ENCODE assay signal across 19 cellular contexts in genomic region chr12:70657621-70658286, GRCh38.
"Had no signal": no experiment of that assay in that cellular context is flagged by ENCODE, and none has a peak within 500 bp of the region (broad histone marks: within the 10 kb centered on the region; RNA-seq: fewer than 3 reads in every experiment).

No MANE protein-coding gene starts in this region.

- H3K27me3 ChIP-seq: SJSA1 had no signal

- H3K9me3 Mint-ChIP-seq: IgD-negative memory B cell had no signal

- H3K36me3 ChIP-seq: SJSA1 had no signal

- H3K9me3 ChIP-seq: SJSA1 had no signal

- ATAC-seq: HepG2 had no signal

- H3K27ac Mint-ChIP-seq: IgD-negative memory B cell had no signal

- H3K36me3 Mint-ChIP-seq: IgD-negative memory B cell had no signal

- H3K27ac ChIP-seq: SJSA1, SK-N-MC had no signal

- FAIRE-seq: HepG2, RCC 7860 had no signal

- H3K4me3 ChIP-seq: SJSA1, SK-N-MC had no signal

- H3K4me3 Mint-ChIP-seq: IgD-negative memory B cell had no signal

- DNase-seq: KBM-7, MM.1S, NCI-H1092 treated with DMSO at 0.1 percent for 48 hours, NCI-H1436, NCI-H1694, NCI-H187 treated with DMSO at 0.1 percent for 48 hours, NCI-H2029 treated with DMSO at 0.1 percent for 48 hours, NCI-H2227 treated with DMSO at 0.1 percent for 48 hours, NCI-H524, NCI-H69, NCI-H774, Right ventricle myocardium superior, RPMI8226, SIG-M5 had no signal
